In genomic region chr17:82332669-82333278, GRCh38 we compare ENCODE assay signal across 8 cellular contexts. TPM values are rescaled to one million over a fixed set of nuclear protein-coding genes. Genes with fewer than 3 reads are reported as not detected.
A peak's percentile ranks its signal among the peaks of the same experiment; 100 is the strongest.
DNase-seq lines count a peak whose midpoint lies in the region; ATAC-seq lines count a peak whose summit lies in the region.

No MANE protein-coding gene starts in this region.

- peaks cover 24% of the 10 kb centered on the region for H3K27me3 Mint-ChIP-seq in activated CD8-positive, alpha-beta memory T cell treated with anti-CD3 and anti-CD28 coated beads, Interleukin-2, amount 10 ng/mL, durations not matched to agents 7 days and 5 days
- peaks cover 11% of the 10 kb centered on the region for H3K27me3 Mint-ChIP-seq in T-helper 1 cell treated with Interleukin-12 subunit alpha and Interleukin-12 subunit beta and Interleukin-4 antibody, amounts not matched to agents 30 μg/mL and 1 μg/mL, for 36 hours (ENCODE audit: low read depth)
- peaks cover 5 to 34% (median 33%) of the 10 kb centered on the region in 3 donors for H3K27me3 Mint-ChIP-seq in naive B cell

- H3K4me1 Mint-ChIP-seq in activated CD8-positive, alpha-beta memory T cell treated with anti-CD3 and anti-CD28 coated beads, Interleukin-2, amount 10 ng/mL, durations not matched to agents 7 days and 5 days: peaks cover 26% of the 10 kb centered on the region
- peaks cover 16% of the 10 kb centered on the region for H3K4me1 Mint-ChIP-seq in T-helper 1 cell treated with Interleukin-12 subunit alpha and Interleukin-12 subunit beta and Interleukin-4 antibody, amounts not matched to agents 30 μg/mL and 1 μg/mL, for 36 hours (ENCODE audit: low read depth)
- H3K4me1 Mint-ChIP-seq in naive B cell: peaks cover 22 to 32% (median 28%) of the 10 kb centered on the region in 3 donors

- ATAC-seq in activated CD8-positive, alpha-beta memory T cell treated with anti-CD3 and anti-CD28 coated beads, Interleukin-2, amount 10 ng/mL, durations not matched to agents 7 days and 5 days: peak; percentile 40
- peak; percentile 79 to 80 for ATAC-seq in naive B cell (ENCODE audit: low read depth in 2 of 2)

- CTCF ChIA-PET in activated CD8-positive, alpha-beta memory T cell treated with anti-CD3 and anti-CD28 coated beads, Interleukin-2, amount 10 ng/mL, durations not matched to agents 7 days and 5 days (lab: Charles Lee): interaction anchor here (0.8 to 3.0 kb wide), 12 partner anchors 10 to 127 kb away, joined by 3 to 15 read pairs (median 4); partner anchors contain the start of gene CD7

- no peaks in the 10 kb centered on the region for H3K27me3 ChIP-seq in esophagus (ENCODE audit: control insufficient read depth in 1 of 2, insufficient read depth in 2 of 2, low read length in 2 of 2)

- no peaks in the 10 kb centered on the region for H3K36me3 ChIP-seq in esophagus (ENCODE audit: control insufficient read depth in 2 of 2, insufficient read depth in 2 of 2, low read length in 1 of 2)

- no peaks in the 10 kb centered on the region for H3K36me3 Mint-ChIP-seq in activated CD8-positive, alpha-beta memory T cell treated with anti-CD3 and anti-CD28 coated beads, Interleukin-2, amount 10 ng/mL, durations not matched to agents 7 days and 5 days
- peaks cover 2% of the 10 kb centered on the region for H3K36me3 Mint-ChIP-seq in T-helper 1 cell treated with Interleukin-12 subunit alpha and Interleukin-12 subunit beta and Interleukin-4 antibody, amounts not matched to agents 30 μg/mL and 1 μg/mL, for 36 hours (ENCODE audit: low read depth)
- no peaks in the 10 kb centered on the region for H3K36me3 Mint-ChIP-seq in naive B cell

- peak overlapping the region; percentile 47 for H3K27ac ChIP-seq in esophagus (ENCODE audit: low read depth in 2 of 2, low read length in 1 of 2)

- peak overlapping the region; percentile 28 for H3K27ac Mint-ChIP-seq in activated CD8-positive, alpha-beta memory T cell treated with anti-CD3 and anti-CD28 coated beads, Interleukin-2, amount 10 ng/mL, durations not matched to agents 7 days and 5 days
- H3K27ac Mint-ChIP-seq in T-helper 1 cell treated with Interleukin-12 subunit alpha and Interleukin-12 subunit beta and Interleukin-4 antibody, amounts not matched to agents 30 μg/mL and 1 μg/mL, for 36 hours: peak overlapping the region; percentile 74
- H3K27ac Mint-ChIP-seq in naive B cell: peak overlapping the region in 5 of 6 donors; percentile 53 to 87 (median 65)

- H3K9me3 Mint-ChIP-seq in activated CD8-positive, alpha-beta memory T cell treated with anti-CD3 and anti-CD28 coated beads, Interleukin-2, amount 10 ng/mL, durations not matched to agents 7 days and 5 days (ENCODE audit: low read depth): no peaks in the 10 kb centered on the region
- no peaks in the 10 kb centered on the region for H3K9me3 Mint-ChIP-seq in T-helper 1 cell treated with Interleukin-12 subunit alpha and Interleukin-12 subunit beta and Interleukin-4 antibody, amounts not matched to agents 30 μg/mL and 1 μg/mL, for 36 hours
- H3K9me3 Mint-ChIP-seq in naive B cell: peaks cover 0 to 2% (median 0%) of the 10 kb centered on the region in 7 donors

- no peak for DNase-seq in activated CD8-positive, alpha-beta memory T cell treated with anti-CD3 and anti-CD28 coated beads, Interleukin-2, amount 10 ng/mL, durations not matched to agents 7 days and 5 days
- DNase-seq in activated CD8-positive, alpha-beta memory T cell treated with anti-CD3 and anti-CD28 coated beads, Interleukin-2, amount 50 U/mL, for 4 hours: no peak
- DNase-seq in naive B cell (peak; percentile 39), OCI-M2 (lab: John Stamatoyannopoulos, UW; ENCODE audit: unreplicated experiment) (no peak), mesenteric fat pad (ENCODE audit: low spot score) (no peak), NCI-H82 treated with DMSO at 0.1 percent for 48 hours (lab: John Stamatoyannopoulos, UW; ENCODE audit: unreplicated experiment) (no peak)

- peaks cover 6 to 42% of the 10 kb centered on the region in 2 donors for H3K4me1 ChIP-seq in esophagus (ENCODE audit: control insufficient read depth in 2 of 2, insufficient read depth in 2 of 2, low read length in 1 of 2)

- H3K4me3 Mint-ChIP-seq in activated CD8-positive, alpha-beta memory T cell treated with anti-CD3 and anti-CD28 coated beads, Interleukin-2, amount 10 ng/mL, durations not matched to agents 7 days and 5 days: peak overlapping the region; percentile 58
- peak overlapping the region; percentile 84 for H3K4me3 Mint-ChIP-seq in T-helper 1 cell treated with Interleukin-12 subunit alpha and Interleukin-12 subunit beta and Interleukin-4 antibody, amounts not matched to agents 30 μg/mL and 1 μg/mL, for 36 hours
- H3K4me3 Mint-ChIP-seq in naive B cell: peak overlapping the region; percentile 58 to 94 (median 88)

- 10 to 19% methylated on average over 32 of the region's 32 CpGs for WGBS in esophagus, 2 donors

- no peaks in the 10 kb centered on the region for H3K9me3 ChIP-seq in esophagus (ENCODE audit: control insufficient read depth in 2 of 2, insufficient read depth in 1 of 2, low read depth in 1 of 2, low read length in 1 of 2)

- peak overlapping the region; percentile 47 to 55 for H3K4me3 ChIP-seq in esophagus (ENCODE audit: low read depth in 1 of 2, low read length in 2 of 2)

RNA-seq across cellular contexts. Expression of gene SECTM1, which starts 0.8 kb away (rescaled TPM):
- total RNA-seq in activated CD8-positive, alpha-beta memory T cell treated with anti-CD3 and anti-CD28 coated beads, Interleukin-2, amount 10 ng/mL, durations not matched to agents 7 days and 5 days: 1 to 10 TPM in 1 of 2 experiments, under 1 TPM in 1; 0.68 to 2.7 TPM
- polyA plus RNA-seq in esophagus (10 to 100 TPM in 1 of 2 donors, 1 to 10 TPM in 1; 2.2 to 10.8 TPM), naive B cell (ENCODE audit: low read depth in 6 of 6) (1 to 10 TPM in 1 of 6 donors, under 1 TPM in 1, not detected in 4; 0.19 to 2.2 TPM)
- 14.6 TPM for total RNA-seq in mesenteric fat pad

RNA-seq across cellular contexts. Expression of gene CD7, which starts 15.4 kb away (rescaled TPM):
- 100 to 1,000 TPM; 307 to 417 TPM for total RNA-seq in activated CD8-positive, alpha-beta memory T cell treated with anti-CD3 and anti-CD28 coated beads, Interleukin-2, amount 10 ng/mL, durations not matched to agents 7 days and 5 days
- polyA plus RNA-seq in esophagus: 1 to 10 TPM; 2.6 to 3.1 TPM
- polyA plus RNA-seq in naive B cell (ENCODE audit: low read depth in 6 of 6): 1 to 10 TPM in 2 of 6 donors, under 1 TPM in 2, not detected in 2; 0.50 to 1.5 (median 1.0) TPM
- total RNA-seq in mesenteric fat pad: 3.2 TPM

RNA-seq across cellular contexts. Expression of gene TEX19, which starts 26.3 kb away (rescaled TPM):
- total RNA-seq in activated CD8-positive, alpha-beta memory T cell treated with anti-CD3 and anti-CD28 coated beads, Interleukin-2, amount 10 ng/mL, durations not matched to agents 7 days and 5 days: under 1 TPM in 1 of 2 experiments, not detected in 1; 0.15 TPM
- polyA plus RNA-seq in esophagus (under 1 TPM in 1 of 2 donors, not detected in 1; 0.01 TPM), naive B cell (ENCODE audit: low read depth in 6 of 6) (not detected)
- total RNA-seq in mesenteric fat pad: not detected

RNA-seq across cellular contexts. Expression of gene UTS2R, which starts 38.8 kb away (rescaled TPM):
- total RNA-seq in activated CD8-positive, alpha-beta memory T cell treated with anti-CD3 and anti-CD28 coated beads, Interleukin-2, amount 10 ng/mL, durations not matched to agents 7 days and 5 days: under 1 TPM in 1 of 2 experiments, not detected in 1; 0.16 TPM
- polyA plus RNA-seq in esophagus (not detected), naive B cell (ENCODE audit: low read depth in 6 of 6) (not detected)
- not detected for total RNA-seq in mesenteric fat pad

RNA-seq across cellular contexts. Expression of gene CSNK1D, which starts 59.3 kb away (rescaled TPM):
- 100 to 1,000 TPM; 120 to 139 TPM for total RNA-seq in activated CD8-positive, alpha-beta memory T cell treated with anti-CD3 and anti-CD28 coated beads, Interleukin-2, amount 10 ng/mL, durations not matched to agents 7 days and 5 days
- polyA plus RNA-seq in esophagus: 10 to 100 TPM; 63.7 to 79.6 TPM
- 10 to 100 TPM; 27.7 to 78.6 (median 63.4) TPM for polyA plus RNA-seq in naive B cell (ENCODE audit: low read depth in 6 of 6)
- 171 TPM for total RNA-seq in mesenteric fat pad

Comparison
In these comparisons a context has a peak if more than half of its experiments do, and no peak if none do; other contexts are left out.
1. RNA of gene CD7, which starts 15.4 kb away (total RNA-seq): 307 to 417 TPM in activated CD8-positive, alpha-beta memory T cell treated with anti-CD3 and anti-CD28 coated beads, Interleukin-2, amount 10 ng/mL, durations not matched to agents 7 days and 5 days; 3.2 TPM in mesenteric fat pad (single experiment); every median in the first group is over 10 times any median in the second.
2. Peak in every context shown above with its lines, with median percentiles within 50 percentile points of each other: H3K27ac Mint-ChIP-seq and H3K4me3 Mint-ChIP-seq.